8 cellular contexts compared by ENCODE assay signal in the genomic region with DNA sequence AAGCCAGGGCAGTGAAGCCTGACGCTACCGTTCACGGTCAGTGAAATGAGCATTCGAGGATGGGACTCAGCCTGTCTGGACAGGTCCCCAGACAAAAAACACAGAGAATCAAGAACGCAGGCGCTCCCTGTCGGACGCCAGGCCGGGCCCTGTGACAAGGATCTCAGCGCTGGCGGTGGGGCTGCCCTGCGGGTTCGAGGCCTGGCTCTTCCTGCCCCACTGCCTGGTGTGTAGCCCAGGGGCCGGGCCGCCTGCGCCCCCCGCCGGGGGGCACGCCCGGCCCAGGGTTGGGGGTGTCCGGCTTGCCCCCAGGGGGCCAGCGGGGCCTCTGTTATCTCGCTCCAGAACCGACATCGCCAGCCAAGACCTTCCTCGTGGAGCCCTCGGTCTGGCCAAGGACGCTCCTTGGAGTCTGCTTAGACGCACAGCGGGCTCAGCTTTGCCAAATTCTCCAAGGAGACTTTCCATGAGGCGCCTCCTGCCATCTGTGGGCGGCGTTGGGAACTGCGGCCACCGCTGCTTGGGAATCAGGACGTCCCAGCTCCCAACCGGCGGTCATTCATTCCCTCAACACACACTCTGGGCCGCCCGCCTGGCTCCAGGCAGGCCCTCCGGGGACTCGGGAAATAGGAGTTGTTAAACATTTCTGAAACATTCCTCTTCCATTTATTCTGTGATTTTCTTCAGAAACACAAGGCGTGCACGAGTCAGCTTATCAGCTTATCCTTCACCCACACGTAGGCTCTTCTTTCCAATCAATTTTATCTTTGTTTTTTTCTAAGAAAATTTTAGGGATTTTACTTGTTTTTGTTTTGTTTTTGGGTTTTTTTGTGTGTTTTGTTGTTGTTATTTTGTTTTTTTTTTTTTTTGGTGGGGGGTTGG. TPM values are rescaled to one million over a fixed set of nuclear protein-coding genes. Genes with fewer than 3 reads are reported as not detected.
A peak's percentile ranks its signal among the peaks of the same experiment; 100 is the strongest.
DNase-seq lines count a peak whose midpoint lies in the region; ATAC-seq and TF ChIP-seq lines count a peak whose summit lies in the region.

No MANE protein-coding gene starts in this region.

- H3K27me3 Mint-ChIP-seq in T-helper 2 cell treated with Interferon-gamma antibody and Interleukin-4, amounts not matched to agents 5 μg/mL and 100 μg/mL, for 36 hours (ENCODE audit: low read depth) = peaks cover 66% of the 10 kb centered on the region

- no peak overlapping the region for H3K27ac Mint-ChIP-seq in T-helper 2 cell treated with Interferon-gamma antibody and Interleukin-4, amounts not matched to agents 5 μg/mL and 100 μg/mL, for 36 hours

- no peaks in the 10 kb centered on the region for H3K4me1 Mint-ChIP-seq in T-helper 2 cell treated with Interferon-gamma antibody and Interleukin-4, amounts not matched to agents 5 μg/mL and 100 μg/mL, for 36 hours (ENCODE audit: low read depth)

- DNase-seq in stimulated activated CD4-positive, alpha-beta T cell treated with anti-CD3 and anti-CD28 coated beads, Interleukin-1b, Interleukin-23, amount 100 ng/mL, for 48 hours = peak; percentile 16
- DNase-seq in stimulated activated CD4-positive, alpha-beta T cell treated with anti-CD3 and anti-CD28 coated beads, Interleukin-12 subunit alpha, Interleukin-12 subunit beta, amount 100 ng/mL, for 4 hours = no peak
- peak; percentile 57 for DNase-seq in NCI-H1092 treated with DMSO at 0.1 percent for 48 hours (lab: John Stamatoyannopoulos, UW)
- DNase-seq in amniotic stem cell (lab: John Stamatoyannopoulos, UW) = peak; percentile 77
- DNase-seq in left ventricle myocardium inferior = peak; percentile 85
- peak; percentile 80 to 86 for DNase-seq in psoas muscle
- no peak for DNase-seq in T-helper 9 cell
- DNase-seq in T-helper 2 cell treated with Interferon-gamma antibody and Interleukin-4, amounts not matched to agents 5 μg/mL and 100 μg/mL, for 36 hours (ENCODE audit: low spot score) = no peak

- H3K4me1 ChIP-seq in left ventricle myocardium inferior (peaks cover 10% of the 10 kb centered on the region), psoas muscle (no peaks in the 10 kb centered on the region)

- intact Hi-C loops in left ventricle myocardium inferior (cut with micrococcal nuclease) = loop anchor here (5.0 kb wide), 1 partner anchor 161 kb away; no protein-coding TSS in a partner anchor
- intact Hi-C loops in psoas muscle (cut with DNase I) = loop anchor here in 1 of 2 donors (5.0 kb wide), 2 partner anchors 166 to 496 kb away; no protein-coding TSS in a partner anchor

- no peaks in the 10 kb centered on the region for H3K36me3 Mint-ChIP-seq in T-helper 2 cell treated with Interferon-gamma antibody and Interleukin-4, amounts not matched to agents 5 μg/mL and 100 μg/mL, for 36 hours (ENCODE audit: low read depth)

- H3K27me3 ChIP-seq in left ventricle myocardium inferior (ENCODE audit: low read depth) (peaks cover 96% of the 10 kb centered on the region), psoas muscle (ENCODE audit: insufficient read depth in 3 of 3, low read length in 2 of 3) (peaks cover 4 to 64% (median 4%) of the 10 kb centered on the region in 3 donors)

- 11 to 38% (median 12%) methylated on average over 43 to 45 of the region's 45 CpGs for whole genome bisulfite sequencing in psoas muscle, 3 donors

- H3K9me3 Mint-ChIP-seq in T-helper 2 cell treated with Interferon-gamma antibody and Interleukin-4, amounts not matched to agents 5 μg/mL and 100 μg/mL, for 36 hours = no peaks in the 10 kb centered on the region

- H3K36me3 ChIP-seq in left ventricle myocardium inferior (no peaks in the 10 kb centered on the region), psoas muscle (ENCODE audit: insufficient read depth in 1 of 2, low read depth in 1 of 2) (no peaks in the 10 kb centered on the region)

- TF ChIP-seq CTCF in left ventricle myocardium inferior (IDR thresholded peaks at IDR 0.05; ENCODE audit: borderline replicate concordance) (peak; percentile 98), psoas muscle (IDR thresholded peaks at IDR 0.05) (peak; percentile 91)

- H3K9me3 ChIP-seq in left ventricle myocardium inferior (replicated peaks) = no peaks in the 10 kb centered on the region
- H3K9me3 ChIP-seq in psoas muscle = no peaks in the 10 kb centered on the region

- no peak overlapping the region for H3K4me3 Mint-ChIP-seq in T-helper 2 cell treated with Interferon-gamma antibody and Interleukin-4, amounts not matched to agents 5 μg/mL and 100 μg/mL, for 36 hours

- H3K27ac ChIP-seq in left ventricle myocardium inferior (replicated peaks) (no peak overlapping the region), psoas muscle (no peak overlapping the region)

- ATAC-seq in psoas muscle = peak; percentile 69 to 93 (median 82)

- H3K4me3 ChIP-seq in left ventricle myocardium inferior (no peak overlapping the region), psoas muscle (no peak overlapping the region)

RNA-seq across cellular contexts. Expression of a gene that starts 11.3 kb away (rescaled TPM):
- total RNA-seq in left ventricle myocardium inferior (0.11 TPM), psoas muscle (not detected)
- polyA plus RNA-seq in psoas muscle = under 1 TPM in 1 of 3 donors, not detected in 2; 0.01 TPM

Comparison
In these comparisons a context has a peak if more than half of its experiments do, and no peak if none do; other contexts are left out.
1. DNase-seq: peak in stimulated activated CD4-positive, alpha-beta T cell treated with anti-CD3 and anti-CD28 coated beads, Interleukin-1b, Interleukin-23, amount 100 ng/mL, for 48 hours (single experiment), NCI-H1092 treated with DMSO at 0.1 percent for 48 hours (single experiment), amniotic stem cell (single experiment), left ventricle myocardium inferior (single experiment) and psoas muscle (2 of 2); none in stimulated activated CD4-positive, alpha-beta T cell treated with anti-CD3 and anti-CD28 coated beads, Interleukin-12 subunit alpha, Interleukin-12 subunit beta, amount 100 ng/mL, for 4 hours (single experiment), T-helper 9 cell (single experiment) and T-helper 2 cell treated with Interferon-gamma antibody and Interleukin-4, amounts not matched to agents 5 μg/mL and 100 μg/mL, for 36 hours (single experiment).